Comparison of ENCODE assay signal across 1 cellular context in genomic region chr17:17540278-17540906, GRCh38.
TF ChIP-seq lines count a peak whose summit lies in the region.

No MANE protein-coding gene starts in this region.

TF ChIP-seq in GM23338, 12 proteins besides CTCF, POLR2A, EP300 and RAD21 (continued from another document):
- peak; percentile 39 for TF ChIP-seq REST (IDR thresholded peaks at IDR 0.05; ENCODE audit: unreplicated experiment)
